In the genomic region with DNA sequence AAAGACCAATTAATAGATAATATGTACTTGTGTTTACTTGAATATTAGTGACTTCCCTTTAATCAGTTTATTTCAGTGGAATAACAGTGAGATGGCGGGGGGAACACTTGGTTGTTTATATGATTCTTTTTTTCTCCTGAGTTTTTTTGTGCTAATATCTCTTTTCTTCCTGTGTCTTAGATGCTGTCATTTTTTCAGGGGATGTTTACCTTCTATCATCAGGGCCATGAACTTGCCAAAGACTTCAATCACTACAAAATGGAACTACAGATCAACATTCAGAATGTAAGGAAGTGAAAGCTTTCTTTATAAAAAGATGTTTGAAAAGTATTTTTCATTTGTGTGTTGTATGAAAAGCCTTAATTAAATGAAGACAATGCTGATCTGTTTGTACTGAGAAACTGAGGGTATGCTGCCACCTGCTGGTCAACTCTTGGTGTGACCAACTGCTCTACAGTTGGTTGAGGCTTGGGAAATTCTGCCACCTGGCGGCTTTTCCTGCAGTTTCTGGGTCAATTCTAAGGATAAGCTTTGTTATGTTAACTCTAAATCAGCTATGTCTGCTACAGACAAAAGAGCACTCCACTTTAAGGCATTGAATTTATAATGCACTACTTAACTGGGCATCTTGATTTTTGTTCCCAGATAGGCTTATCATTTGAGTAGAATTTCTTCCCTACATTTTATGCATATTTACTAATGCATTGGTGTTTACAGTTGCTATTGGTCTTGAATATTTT, we compare ENCODE assay signal across 8 cellular contexts.
DNase-seq lines count a peak whose midpoint lies in the region; ATAC-seq, FAIRE-seq and TF ChIP-seq lines count a peak whose summit lies in the region.

No MANE protein-coding gene starts in this region.

- H3F3A ChIP-seq in GM23338 (replicated peaks; ENCODE audit: low read depth): no peaks in the 10 kb centered on the region

- no peaks in the 10 kb centered on the region for H3K9me2 ChIP-seq in GM23338 (ENCODE audit: insufficient read depth)

- H3K4me1 ChIP-seq in GM23338 (ENCODE audit: insufficient read depth) (peaks cover 28% of the 10 kb centered on the region), neuron (ENCODE audit: insufficient read depth, low read length) (no peaks in the 10 kb centered on the region), subcutaneous abdominal adipose tissue (ENCODE audit: control insufficient read depth in 5 of 5, insufficient read depth in 5 of 5, low read length in 5 of 5) (peaks cover 0 to 34% (median 24%) of the 10 kb centered on the region in 5 donors)

- H2AFZ ChIP-seq in GM23338 (no peak overlapping the region), neuron (ENCODE audit: low read depth, low read length) (peak overlapping the region; percentile 26)

- peak overlapping the region; percentile 68 for H3K27ac Mint-ChIP-seq in GM23338
- no peak overlapping the region for H3K27ac Mint-ChIP-seq in activated T-helper 1 cell treated with anti-CD3 and anti-CD28 coated beads, Interleukin-12 subunit alpha, Interleukin-12 subunit beta, Interleukin-2, Interleukin-4 antibody, amounts not matched to agents 30 ng/mL and 10 ng/mL and 1 ng/mL, durations not matched to agents 14 hours and 24 hours and 36 hours

- H3K27ac ChIP-seq in GM23338 (ENCODE audit: low read depth): peak overlapping the region; percentile 74
- peak overlapping the region; percentile 0 for H3K27ac ChIP-seq in subcutaneous abdominal adipose tissue (ENCODE audit: low read depth, low read length)

- H3K36me3 ChIP-seq in GM23338 (ENCODE audit: insufficient read depth) (no peaks in the 10 kb centered on the region), neuron (ENCODE audit: insufficient read depth, low read length) (no peaks in the 10 kb centered on the region), subcutaneous abdominal adipose tissue (ENCODE audit: control insufficient read depth in 5 of 5, insufficient read depth in 5 of 5, low read length in 5 of 5) (peaks cover 0 to 23% (median 12%) of the 10 kb centered on the region in 5 donors)

- peak; percentile 92 for ATAC-seq in GM23338

- intact Hi-C loops in activated T-helper 1 cell treated with anti-CD3 and anti-CD28 coated beads, Interleukin-12 subunit alpha, Interleukin-12 subunit beta, Interleukin-2, Interleukin-4 antibody, amounts not matched to agents 30 ng/mL and 10 ng/mL and 1 ng/mL, durations not matched to agents 14 hours and 24 hours and 36 hours (cut with micrococcal nuclease): loop anchor here (1.0 to 5.0 kb wide), 8 partner anchors 74 to 706 kb away; a partner anchor contains a TSS

- peak; percentile 58 for FAIRE-seq in RCC 7860 (lab: Jason Lieb, UNC)

- peaks cover 41% of the 10 kb centered on the region for H3K4me1 Mint-ChIP-seq in GM23338
- peaks cover 8% of the 10 kb centered on the region for H3K4me1 Mint-ChIP-seq in activated T-helper 1 cell treated with anti-CD3 and anti-CD28 coated beads, Interleukin-12 subunit alpha, Interleukin-12 subunit beta, Interleukin-2, Interleukin-4 antibody, amounts not matched to agents 30 ng/mL and 10 ng/mL and 1 ng/mL, durations not matched to agents 14 hours and 24 hours and 36 hours (ENCODE audit: low read depth)

- no peaks in the 10 kb centered on the region for H4K20me1 ChIP-seq in GM23338 (replicated peaks; ENCODE audit: insufficient read depth)

- H3K4me3 ChIP-seq in GM23338 (no peak overlapping the region), fibroblast of villous mesenchyme (ENCODE audit: low read depth, low read length) (no peak overlapping the region), neuron (ENCODE audit: low read length) (no peak overlapping the region), subcutaneous abdominal adipose tissue (ENCODE audit: low read depth in 1 of 5, low read length in 5 of 5) (no peak overlapping the region)

- H3K27me3 Mint-ChIP-seq in GM23338 (ENCODE audit: insufficient read depth, low read depth, poor library complexity): peaks cover 5% of the 10 kb centered on the region
- H3K27me3 Mint-ChIP-seq in activated T-helper 1 cell treated with anti-CD3 and anti-CD28 coated beads, Interleukin-12 subunit alpha, Interleukin-12 subunit beta, Interleukin-2, Interleukin-4 antibody, amounts not matched to agents 30 ng/mL and 10 ng/mL and 1 ng/mL, durations not matched to agents 14 hours and 24 hours and 36 hours (ENCODE audit: insufficient read depth): no peaks in the 10 kb centered on the region

- H3K9ac ChIP-seq in subcutaneous abdominal adipose tissue (ENCODE audit: low read length in 5 of 5): no peak overlapping the region

- peak overlapping the region; percentile 14; the same call in 2 of the 3 replicates for H3K4me3 Mint-ChIP-seq in GM23338
- H3K4me3 Mint-ChIP-seq in activated T-helper 1 cell treated with anti-CD3 and anti-CD28 coated beads, Interleukin-12 subunit alpha, Interleukin-12 subunit beta, Interleukin-2, Interleukin-4 antibody, amounts not matched to agents 30 ng/mL and 10 ng/mL and 1 ng/mL, durations not matched to agents 14 hours and 24 hours and 36 hours: no peak overlapping the region

- TF ChIP-seq CTCF in GM23338 (conservative IDR thresholded peaks at IDR 0.05; ENCODE audit: low read depth in 2 of 2): peak; percentile 100
- peak; percentile 98 for TF ChIP-seq CTCF in fibroblast of villous mesenchyme (IDR thresholded peaks at IDR 0.05; ENCODE audit: insufficient read depth, low read depth, low read length)

- H3K27me3 ChIP-seq in GM23338 (ENCODE audit: insufficient read depth): no peaks in the 10 kb centered on the region
- H3K27me3 ChIP-seq in neuron (ENCODE audit: insufficient read depth, low read length): no peaks in the 10 kb centered on the region
- H3K27me3 ChIP-seq in subcutaneous abdominal adipose tissue (ENCODE audit: control insufficient read depth in 5 of 5, insufficient read depth in 4 of 5, low read length in 5 of 5): no peaks in the 10 kb centered on the region

- peak; percentile 89 for DNase-seq in ELF-1 (ENCODE audit: low read depth, low spot score)
- DNase-seq in GM23338 (ENCODE audit: low spot score): peak; percentile 98
- DNase-seq in LHCN-M2 (ENCODE audit: low read depth): peak; percentile 82
- peak; percentile 53 for DNase-seq in RCC 7860 (ENCODE audit: low spot score)
- peak; percentile 79 for DNase-seq in activated T-helper 1 cell treated with anti-CD3 and anti-CD28 coated beads, Interleukin-12 subunit alpha, Interleukin-12 subunit beta, Interleukin-2, Interleukin-4 antibody, amounts not matched to agents 30 ng/mL and 10 ng/mL and 1 ng/mL, durations not matched to agents 14 hours and 24 hours and 36 hours (ENCODE audit: low spot score)
- peak; percentile 93 for DNase-seq in fibroblast of villous mesenchyme (ENCODE audit: low read depth)

- peaks cover 15% of the 10 kb centered on the region; the same call in 2 of the 3 replicates for H3K36me3 Mint-ChIP-seq in GM23338 (ENCODE audit: low read depth)
- H3K36me3 Mint-ChIP-seq in activated T-helper 1 cell treated with anti-CD3 and anti-CD28 coated beads, Interleukin-12 subunit alpha, Interleukin-12 subunit beta, Interleukin-2, Interleukin-4 antibody, amounts not matched to agents 30 ng/mL and 10 ng/mL and 1 ng/mL, durations not matched to agents 14 hours and 24 hours and 36 hours (ENCODE audit: low read depth): peaks cover 3% of the 10 kb centered on the region

- H3K79me2 ChIP-seq in GM23338 (replicated peaks; ENCODE audit: insufficient read depth): no peaks in the 10 kb centered on the region

- peaks cover under 1% of the 10 kb centered on the region; the same call in 1 of the 3 replicates for H3K9me3 Mint-ChIP-seq in GM23338
- no peaks in the 10 kb centered on the region for H3K9me3 Mint-ChIP-seq in activated T-helper 1 cell treated with anti-CD3 and anti-CD28 coated beads, Interleukin-12 subunit alpha, Interleukin-12 subunit beta, Interleukin-2, Interleukin-4 antibody, amounts not matched to agents 30 ng/mL and 10 ng/mL and 1 ng/mL, durations not matched to agents 14 hours and 24 hours and 36 hours

- peak overlapping the region; percentile 24 for H3K4me2 ChIP-seq in GM23338

- no peaks in the 10 kb centered on the region for H3K9me3 ChIP-seq in neuron (ENCODE audit: low read length)
- H3K9me3 ChIP-seq in subcutaneous abdominal adipose tissue (ENCODE audit: control insufficient read depth in 5 of 5, low read length in 5 of 5): no peaks in the 10 kb centered on the region

TF ChIP-seq in GM23338, 12 proteins besides CTCF, POLR2A, EP300 and RAD21 (continues in another document):
- TF ChIP-seq JUNB (IDR thresholded peaks at IDR 0.05; ENCODE audit: unreplicated experiment): no peak
- peak; percentile 91 for TF ChIP-seq NANOG (IDR thresholded peaks at IDR 0.05; ENCODE audit: borderline replicate concordance)
- no peak for TF ChIP-seq EZH2 (IDR thresholded peaks at IDR 0.05; ENCODE audit: low read depth, unreplicated experiment)
- TF ChIP-seq ZNF331 (CRISPR knock-in tag; IDR thresholded peaks at IDR 0.05; ENCODE audit: low read depth): no peak
- TF ChIP-seq, protein P1, sequence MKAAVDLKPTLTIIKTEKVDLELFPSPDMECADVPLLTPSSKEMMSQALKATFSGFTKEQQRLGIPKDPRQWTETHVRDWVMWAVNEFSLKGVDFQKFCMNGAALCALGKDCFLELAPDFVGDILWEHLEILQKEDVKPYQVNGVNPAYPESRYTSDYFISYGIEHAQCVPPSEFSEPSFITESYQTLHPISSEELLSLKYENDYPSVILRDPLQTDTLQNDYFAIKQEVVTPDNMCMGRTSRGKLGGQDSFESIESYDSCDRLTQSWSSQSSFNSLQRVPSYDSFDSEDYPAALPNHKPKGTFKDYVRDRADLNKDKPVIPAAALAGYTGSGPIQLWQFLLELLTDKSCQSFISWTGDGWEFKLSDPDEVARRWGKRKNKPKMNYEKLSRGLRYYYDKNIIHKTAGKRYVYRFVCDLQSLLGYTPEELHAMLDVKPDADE (IDR thresholded peaks at IDR 0.05): no peak
